26 cellular contexts compared by ENCODE assay signal in genomic region chr14:76765461-76765931, GRCh38. TPM values are rescaled to one million over a fixed set of nuclear protein-coding genes. Genes with fewer than 3 reads are reported as not detected.
A peak's percentile ranks its signal among the peaks of the same experiment; 100 is the strongest.
DNase-seq lines count a peak whose midpoint lies in the region; ATAC-seq and TF ChIP-seq lines count a peak whose summit lies in the region.
"Had no signal": no experiment of that assay in that cellular context is flagged by ENCODE, and none has a peak within 500 bp of the region (broad histone marks: within the 10 kb centered on the region; RNA-seq: fewer than 3 reads in every experiment).

No MANE protein-coding gene starts in this region.

- peaks cover 51% of the 10 kb centered on the region for H3K27me3 Mint-ChIP-seq in stimulated activated memory B cell treated with anti-CD40 and anti-IgM and Interleukin-4, amounts not matched to agents 10 μg/mL and 1 μg/mL and 100 μg/mL, for 72 hours

- H3K9me3 Mint-ChIP-seq in stimulated activated memory B cell treated with anti-CD40 and anti-IgM and Interleukin-4, amounts not matched to agents 10 μg/mL and 1 μg/mL and 100 μg/mL, for 72 hours = no peaks in the 10 kb centered on the region
- H3K9me3 Mint-ChIP-seq: HFFc6, memory B cell, WTC11 had no signal

- H3K4me3 Mint-ChIP-seq in stimulated activated memory B cell treated with anti-CD40 and anti-IgM and Interleukin-4, amounts not matched to agents 10 μg/mL and 1 μg/mL and 100 μg/mL, for 72 hours = no peak overlapping the region
- H3K4me3 Mint-ChIP-seq: HFFc6, memory B cell, WTC11 had no signal

- H3K27me3 ChIP-seq in colonic mucosa (peaks cover 4% of the 10 kb centered on the region), spleen (replicated peaks in 1 of 7) (peaks cover 0 to 29% (median 14%) of the 10 kb centered on the region in 7 donors)
- H3K27me3 ChIP-seq: brain microvascular endothelial cell, gastroesophageal sphincter, ovary had no signal

- H3K9ac ChIP-seq in colonic mucosa (ENCODE audit: low read depth in 2 of 2, low read length in 2 of 2) = no peak overlapping the region

- H3K36me3 ChIP-seq in colonic mucosa (no peaks in the 10 kb centered on the region), spleen (peaks cover 0 to 7% (median 0%) of the 10 kb centered on the region in 6 donors)
- H3K36me3 ChIP-seq: brain microvascular endothelial cell, gastroesophageal sphincter, ovary had no signal

- no peaks in the 10 kb centered on the region for H3K9me3 ChIP-seq in colonic mucosa
- no peaks in the 10 kb centered on the region for H3K9me3 ChIP-seq in spleen
- H3K9me3 ChIP-seq: gastroesophageal sphincter, ovary had no signal

- intact Hi-C loops in cardiac septum (cut with DNase I) = loop anchor here (5.0 kb wide), 1 partner anchor 48 kb away; no protein-coding TSS in a partner anchor
- intact Hi-C loops in Right ventricle myocardium inferior (cut with DNase I) = no loop called here
- intact Hi-C loops in colonic mucosa (cut with DNase I) = no loop called here
- intact Hi-C loops in spleen (cut with DNase I; ENCODE audit: low total_unique reads) = no loop called here

- H3K4me1 ChIP-seq in colonic mucosa (no peaks in the 10 kb centered on the region), spleen (peaks cover 23 to 97% (median 63%) of the 10 kb centered on the region in 6 donors)

- DNase-seq in cardiac septum (ENCODE audit: low spot score) (peak; percentile 67), Right ventricle myocardium inferior (ENCODE audit: missing footprints) (no peak), colonic mucosa (peak; percentile 13), left lobe of liver (ENCODE audit: low spot score) (peak; percentile 35), spleen (peak; percentile 49), DMS 273 treated with DMSO at 0.1 percent for 48 hours (lab: John Stamatoyannopoulos, UW) (no peak), superior temporal gyrus (ENCODE audit: extremely low spot score) (no peak)
- DNase-seq: activated gamma-delta T cell treated with Interleukin-2 at 50 U/mL for 16 hours; activated T-cell treated with anti-CD3 and anti-CD28 coated beads, Interleukin-2, amount 50 U/mL, for 1 hour; AML-193; brain microvascular endothelial cell; GDM1; HFFc6; MM.1S; NCI-H1417; NCI-H2081 treated with DMSO at 0.1 percent for 48 hours; NCI-H446; OCI-M1; SHP77 treated with DMSO at 0.1 percent for 48 hours; SW 1271 had no signal

- H3K4me1 Mint-ChIP-seq in stimulated activated memory B cell treated with anti-CD40 and anti-IgM and Interleukin-4, amounts not matched to agents 10 μg/mL and 1 μg/mL and 100 μg/mL, for 72 hours = peaks cover 30% of the 10 kb centered on the region

- H3K27ac Mint-ChIP-seq in stimulated activated memory B cell treated with anti-CD40 and anti-IgM and Interleukin-4, amounts not matched to agents 10 μg/mL and 1 μg/mL and 100 μg/mL, for 72 hours = no peak overlapping the region
- H3K27ac Mint-ChIP-seq: HFFc6, memory B cell, WTC11 had no signal

- H3K4me3 ChIP-seq in colonic mucosa = no peak overlapping the region
- no peak overlapping the region for H3K4me3 ChIP-seq in spleen
- H3K4me3 ChIP-seq: gastroesophageal sphincter, K562, ovary had no signal

- no peak for ATAC-seq in Right ventricle myocardium inferior
- ATAC-seq in left lobe of liver = no peak
- ATAC-seq in stimulated activated memory B cell treated with anti-CD40 and anti-IgM and Interleukin-4, amounts not matched to agents 10 μg/mL and 1 μg/mL and 100 μg/mL, for 72 hours = no peak
- ATAC-seq: gastroesophageal sphincter, K562, WTC11 had no signal

- H3K27ac ChIP-seq in colonic mucosa (no peak overlapping the region), spleen (peak overlapping the region in 2 of 8 donors; percentile 32 to 38)
- H3K27ac ChIP-seq: brain microvascular endothelial cell, ovary had no signal

- H3K36me3 Mint-ChIP-seq in stimulated activated memory B cell treated with anti-CD40 and anti-IgM and Interleukin-4, amounts not matched to agents 10 μg/mL and 1 μg/mL and 100 μg/mL, for 72 hours = no peaks in the 10 kb centered on the region
- H3K36me3 Mint-ChIP-seq: memory B cell, WTC11 had no signal

- TF ChIP-seq CTCF in colonic mucosa (IDR thresholded peaks at IDR 0.05) (no peak), spleen (IDR thresholded peaks at IDR 0.05 in 8 of 11, conservative IDR thresholded peaks at IDR 0.05 in 3 of 11) (no peak)

- 70 to 84% (median 79%) methylated on average over 5 to 6 of the region's 6 CpGs for WGBS in spleen, 5 donors

- no peak for TF ChIP-seq POLR2A in spleen (IDR thresholded peaks at IDR 0.05)

RNA-seq across cellular contexts. Expression of gene VASH1, which starts 4.2 kb away (rescaled TPM):
- total RNA-seq in cardiac septum (16.4 TPM), Right ventricle myocardium inferior (14.4 TPM), colonic mucosa (1 to 10 TPM; 2.9 to 3.6 TPM), left lobe of liver (3.0 TPM), spleen (10 to 100 TPM; 16.9 to 39.1 (median 27.3) TPM)
- polyA plus RNA-seq in spleen = 10 to 100 TPM in 1 of 3 donors, 1 to 10 TPM in 2; 6.4 to 16.7 (median 8.2) TPM

RNA-seq across cellular contexts. Expression of gene ANGEL1, which starts 47.2 kb away (rescaled TPM):
- 12.4 TPM for total RNA-seq in cardiac septum
- total RNA-seq in Right ventricle myocardium inferior = 10.5 TPM
- total RNA-seq in colonic mucosa = 10 to 100 TPM; 10.7 to 15.3 TPM
- 22.2 TPM for total RNA-seq in left lobe of liver
- total RNA-seq in spleen = 10 to 100 TPM; 35.5 to 76.8 (median 60.2) TPM
- polyA plus RNA-seq in spleen = 10 to 100 TPM in 2 of 3 donors, 1 to 10 TPM in 1; 7.4 to 21.1 (median 10.5) TPM

Comparison
In these comparisons a context has a peak if more than half of its experiments do, and no peak if none do; other contexts are left out.
1. DNase-seq: peak in cardiac septum (single experiment), colonic mucosa (single experiment), left lobe of liver (single experiment) and spleen (single experiment); none in Right ventricle myocardium inferior (single experiment), DMS 273 treated with DMSO at 0.1 percent for 48 hours (single experiment) and superior temporal gyrus (single experiment).